In genomic region chr3:48472923-48473616, GRCh38 we compare ENCODE assay signal across 8 cellular contexts. TPM values are rescaled to one million over a fixed set of nuclear protein-coding genes. Genes with fewer than 3 reads are reported as not detected.
DNase-seq lines count a peak whose midpoint lies in the region; ATAC-seq and TF ChIP-seq lines count a peak whose summit lies in the region.

No MANE protein-coding gene starts in this region.

- peak; percentile 84 for DNase-seq in HFFc6
- DNase-seq in MV-4-11 (lab: John Stamatoyannopoulos, UW): peak; percentile 96
- peak; percentile 72 to 87 for DNase-seq in SW 1271 (lab: John Stamatoyannopoulos, UW)
- DNase-seq in adipocyte (ENCODE audit: low read depth): peak; percentile 98
- DNase-seq in heart right ventricle: peak; percentile 92 to 95
- DNase-seq in pons (ENCODE audit: low spot score): peak; percentile 91
- peak; percentile 91 for DNase-seq in type B pancreatic cell (ENCODE audit: extremely low spot score, unreplicated experiment)

- H3K36me3 Mint-ChIP-seq in HFFc6 (ENCODE audit: low read depth) (peaks cover 12% of the 10 kb centered on the region; the same call in 1 of the 2 replicates), type B pancreatic cell (peaks cover 4% of the 10 kb centered on the region)

- ATAC-seq in heart right ventricle: peak; percentile 92 to 95 (median 94)

- H3K4me1 ChIP-seq in adipocyte (ENCODE audit: control insufficient read depth, insufficient read depth, low read length) (peaks cover 17% of the 10 kb centered on the region), heart right ventricle (peaks cover 12 to 71% (median 60%) of the 10 kb centered on the region in 9 donors)

- TF ChIP-seq CTCF in HFFc6 (IDR thresholded peaks at IDR 0.05) (peak; percentile 74), heart right ventricle (IDR thresholded peaks at IDR 0.05) (peak in 8 of 9 donors; percentile 24 to 66 (median 44)), type B pancreatic cell (conservative IDR thresholded peaks at IDR 0.05) (peak; percentile 73)

- H3K9me3 Mint-ChIP-seq in HFFc6 (no peaks in the 10 kb centered on the region), type B pancreatic cell (no peaks in the 10 kb centered on the region)

- 8 to 9% methylated on average over 17 of the region's 17 CpGs for WGBS in heart right ventricle, 2 donors

- H3K27ac Mint-ChIP-seq in HFFc6 (peak overlapping the region; percentile 100), type B pancreatic cell (peak overlapping the region; percentile 100)

- peaks cover 13% of the 10 kb centered on the region for H3K36me3 ChIP-seq in adipocyte (ENCODE audit: control insufficient read depth, insufficient read depth, low read length, severe bottlenecking)
- H3K36me3 ChIP-seq in heart right ventricle: peaks cover 0 to 56% (median 6%) of the 10 kb centered on the region in 9 donors

- H3K9ac ChIP-seq in adipocyte (ENCODE audit: low read length): peak overlapping the region; percentile 89

- peak overlapping the region; percentile 99 for H3K4me3 Mint-ChIP-seq in HFFc6
- H3K4me3 Mint-ChIP-seq in type B pancreatic cell: peak overlapping the region; percentile 99

- H3K27me3 ChIP-seq in adipocyte (replicated peaks; ENCODE audit: control insufficient read depth, insufficient read depth, low read length) (no peaks in the 10 kb centered on the region), heart right ventricle (no peaks in the 10 kb centered on the region)

- H3K9me3 ChIP-seq in adipocyte (ENCODE audit: control insufficient read depth, low read length) (no peaks in the 10 kb centered on the region), heart right ventricle (no peaks in the 10 kb centered on the region)

- H3K4me1 Mint-ChIP-seq in HFFc6 (ENCODE audit: low read depth) (peaks cover 30% of the 10 kb centered on the region), type B pancreatic cell (ENCODE audit: unreplicated experiment) (peaks cover 23% of the 10 kb centered on the region)

- TF ChIP-seq POLR2A in GM10847 (IDR thresholded peaks at IDR 0.05; ENCODE audit: extremely low read depth, insufficient read length): peak; percentile 83

- H3K27ac ChIP-seq in heart right ventricle: peak overlapping the region; percentile 89 to 99 (median 95)

- H3K4me3 ChIP-seq in adipocyte (ENCODE audit: low read length) (peak overlapping the region; percentile 86), heart right ventricle (peak overlapping the region; percentile 58 to 81 (median 64))

- intact Hi-C loops in heart right ventricle (cut with DNase I): loop anchor here in 2 of 10 donors (2.0 kb wide), 2 partner anchors 30 to 32 kb away; partner anchors contain the start of gene SHISA5 (in 1 of the 2)

- H3K27me3 Mint-ChIP-seq in HFFc6 (ENCODE audit: insufficient read depth) (peaks cover 5% of the 10 kb centered on the region), type B pancreatic cell (no peaks in the 10 kb centered on the region)

RNA-seq across cellular contexts. Expression of gene ATRIP, which starts 26.5 kb away (rescaled TPM):
- 10 to 100 TPM in 1 of 6 experiments, 1 to 10 TPM in 5; 7.0 to 10.5 (median 8.2) TPM for total RNA-seq in HFFc6 (2021; fragmentation: NEBNext Ultra II Directional; extraction: Animal tissue kit (Norgen Biotek cat#: 25700))
- total RNA-seq in heart right ventricle: 1 to 10 TPM; 2.2 to 5.4 (median 3.8) TPM
- polyA plus RNA-seq in heart right ventricle: 1 to 10 TPM; 4.5 to 5.1 TPM
- total RNA-seq in type B pancreatic cell (ENCODE audit: low replicate concordance): 9.3 and 16.0 TPM in 2 replicates

RNA-seq across cellular contexts. Expression of gene SHISA5, which starts 30.9 kb away (rescaled TPM):
- total RNA-seq in HFFc6 (2021; fragmentation: NEBNext Ultra II Directional; extraction: Animal tissue kit (Norgen Biotek cat#: 25700)): 100 to 1,000 TPM; 266 to 286 (median 277) TPM
- total RNA-seq in heart right ventricle (10 to 100 TPM; 36.8 to 95.3 (median 52.9) TPM), type B pancreatic cell (ENCODE audit: low replicate concordance) (162 and 193 TPM in 2 replicates)
- 10 to 100 TPM; 34.6 to 68.7 TPM for polyA plus RNA-seq in heart right ventricle

RNA-seq across cellular contexts. Expression of gene TMA7, which starts 33.0 kb away (rescaled TPM):
- total RNA-seq in HFFc6 (2021; fragmentation: NEBNext Ultra II Directional; extraction: Animal tissue kit (Norgen Biotek cat#: 25700)): 100 to 1,000 TPM; 213 to 341 (median 280) TPM
- total RNA-seq in heart right ventricle (100 to 1,000 TPM; 140 to 227 (median 193) TPM), type B pancreatic cell (ENCODE audit: low replicate concordance) (268 and 281 TPM in 2 replicates)
- polyA plus RNA-seq in heart right ventricle: 1,000 to 10,000 TPM in 1 of 2 donors, 100 to 1,000 TPM in 1; 365 to 1,063 TPM

RNA-seq across cellular contexts. Expression of gene CCDC51, which starts 33.2 kb away (rescaled TPM):
- total RNA-seq in HFFc6 (2021; fragmentation: NEBNext Ultra II Directional; extraction: Animal tissue kit (Norgen Biotek cat#: 25700)): 10 to 100 TPM; 10.1 to 15.3 (median 12.5) TPM
- total RNA-seq in heart right ventricle: 10 to 100 TPM in 8 of 10 donors, 1 to 10 TPM in 2; 9.5 to 14.3 (median 12.2) TPM
- 10 to 100 TPM in 1 of 2 donors, 1 to 10 TPM in 1; 4.7 to 11.0 TPM for polyA plus RNA-seq in heart right ventricle
- 15.0 and 25.7 TPM in 2 replicates for total RNA-seq in type B pancreatic cell (ENCODE audit: low replicate concordance)

RNA-seq across cellular contexts. Expression of gene PLXNB1, which starts 43.2 kb away (rescaled TPM):
- 10 to 100 TPM; 11.1 to 15.5 (median 12.8) TPM for total RNA-seq in HFFc6 (2021; fragmentation: NEBNext Ultra II Directional; extraction: Animal tissue kit (Norgen Biotek cat#: 25700))
- total RNA-seq in heart right ventricle (10 to 100 TPM; 27.7 to 67.3 (median 32.4) TPM), type B pancreatic cell (ENCODE audit: low replicate concordance) (212 and 367 TPM in 2 replicates)
- 100 to 1,000 TPM in 1 of 2 donors, 10 to 100 TPM in 1; 30.1 to 135 TPM for polyA plus RNA-seq in heart right ventricle

Comparison
In these comparisons a context has a peak if more than half of its experiments do, and no peak if none do; other contexts are left out.
1. Peak in every context shown above with its lines: DNase-seq, ATAC-seq, H3K4me3 ChIP-seq and H3K27ac ChIP-seq.